In the genomic region with DNA sequence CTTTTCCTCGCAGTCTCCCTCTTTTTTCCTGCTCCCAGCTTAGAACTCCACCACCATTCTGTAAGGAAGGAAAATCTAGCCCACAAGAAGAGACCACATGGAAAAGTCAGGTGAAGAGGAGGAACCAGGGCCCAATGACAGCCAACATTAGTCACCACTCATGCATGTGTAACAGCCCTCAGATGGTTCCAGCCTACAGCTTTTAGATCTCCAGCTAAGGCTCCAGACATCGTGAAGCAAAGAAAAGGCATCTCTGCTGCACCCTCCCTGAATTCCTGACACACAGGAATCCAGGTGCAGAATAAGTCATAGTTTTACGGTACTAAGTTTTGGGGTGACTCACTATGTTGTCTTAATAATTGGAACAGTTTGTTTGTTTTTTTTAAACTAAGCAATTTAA, we compare ENCODE assay signal across 20 cellular contexts. TPM values are rescaled to one million over a fixed set of nuclear protein-coding genes. Genes with fewer than 3 reads are reported as not detected.
DNase-seq lines count a peak whose midpoint lies in the region; ATAC-seq, FAIRE-seq and TF ChIP-seq lines count a peak whose summit lies in the region.
"Had no signal": no experiment of that assay in that cellular context is flagged by ENCODE, and none has a peak within 500 bp of the region (broad histone marks: within the 10 kb centered on the region; RNA-seq: fewer than 3 reads in every experiment).

No MANE protein-coding gene starts in this region.

- H3K4me3 ChIP-seq in epithelial cell of proximal tubule (ENCODE audit: low read depth, low read length): no peak overlapping the region
- H3K4me3 ChIP-seq: SJSA1 had no signal

- H3K36me3 Mint-ChIP-seq in T-helper 17 cell (ENCODE audit: low read depth): no peaks in the 10 kb centered on the region
- H3K36me3 Mint-ChIP-seq: activated naive CD8-positive, alpha-beta T cell; naive B cell had no signal

- no peak overlapping the region for H3K4me3 Mint-ChIP-seq in T-helper 17 cell
- H3K4me3 Mint-ChIP-seq: activated CD4-positive, alpha-beta T cell treated with anti-CD3 and anti-CD28 coated beads, Interleukin-2, amount 10 ng/mL, durations not matched to agents 7 days and 5 days; activated naive CD8-positive, alpha-beta T cell; naive B cell had no signal

- ATAC-seq in GM18520 (IDR thresholded peaks at IDR 0.05; ENCODE audit: unreplicated experiment) (no peak), T-helper 17 cell (no peak)

- H3K4me1 Mint-ChIP-seq in T-helper 17 cell: no peaks in the 10 kb centered on the region
- H3K4me1 Mint-ChIP-seq: activated CD4-positive, alpha-beta T cell treated with anti-CD3 and anti-CD28 coated beads, Interleukin-2, amount 10 ng/mL, durations not matched to agents 7 days and 5 days; naive B cell had no signal

- DNase-seq in EL (peak; percentile 62), RCC 7860 (ENCODE audit: low spot score) (peak; percentile 95), epithelial cell of proximal tubule (ENCODE audit: low read depth) (peak; percentile 98), occipital lobe (lab: John Stamatoyannopoulos, UW) (peak; percentile 21), NK-92 (lab: John Stamatoyannopoulos, UW; ENCODE audit: unreplicated experiment) (no peak), T-helper 17 cell (no peak)
- no peak for DNase-seq in stimulated activated CD8-positive, alpha-beta memory T cell treated with anti-CD3 and anti-CD28 coated beads, Interleukin-4, amount 100 ng/mL, for 48 hours
- DNase-seq: activated CD4-positive, alpha-beta T cell treated with anti-CD3 and anti-CD28 coated beads, Interleukin-2, amount 10 ng/mL, durations not matched to agents 7 days and 5 days; activated T-cell treated with anti-CD3 and anti-CD28 coated beads, Interleukin-2, amount 50 U/mL, for 1 hour; glutamatergic neuron; left cardiac atrium; MV-4-11; naive B cell; NK-92 treated with Interleukin-12 subunit alpha and Interleukin-12 subunit beta, amount 100 ng/mL, for 24 hours had no signal

- H3K9me3 ChIP-seq in T-helper 17 cell (ENCODE audit: control insufficient read depth, low read length, poor library complexity, severe bottlenecking): no peaks in the 10 kb centered on the region

- FAIRE-seq in RCC 7860 (lab: Jason Lieb, UNC): peak; percentile 98
- FAIRE-seq: D721Med, endometrium had no signal

- no peak overlapping the region for H3K27ac Mint-ChIP-seq in T-helper 17 cell
- H3K27ac Mint-ChIP-seq: activated CD4-positive, alpha-beta T cell treated with anti-CD3 and anti-CD28 coated beads, Interleukin-2, amount 10 ng/mL, durations not matched to agents 7 days and 5 days; activated naive CD8-positive, alpha-beta T cell; naive B cell; progenitor cell of endocrine pancreas had no signal

- TF ChIP-seq CTCF in epithelial cell of proximal tubule (conservative IDR thresholded peaks at IDR 0.05; ENCODE audit: low read depth, low read length): no peak

- peaks cover 11% of the 10 kb centered on the region for H3K27me3 Mint-ChIP-seq in T-helper 17 cell
- H3K27me3 Mint-ChIP-seq: progenitor cell of endocrine pancreas had no signal

RNA-seq across cellular contexts. Expression of gene DCDC2, which starts 25.6 kb away (rescaled TPM):
- 112 and 142 TPM in 2 replicates for total RNA-seq in epithelial cell of proximal tubule
- 2.0 TPM for total RNA-seq in occipital lobe
- total RNA-seq in T-helper 17 cell: under 1 TPM in 1 of 2 donors, not detected in 1; 0.15 TPM
- total RNA-seq: activated CD4-positive, alpha-beta T cell treated with anti-CD3 and anti-CD28 coated beads, Interleukin-2, amount 10 ng/mL, durations not matched to agents 7 days and 5 days had no signal

Comparison
In these comparisons a context has a peak if more than half of its experiments do, and no peak if none do; other contexts are left out.
1. DNase-seq: peak in EL (single experiment), RCC 7860 (single experiment), epithelial cell of proximal tubule (single experiment) and occipital lobe (single experiment); none in NK-92 (single experiment), stimulated activated CD8-positive, alpha-beta memory T cell treated with anti-CD3 and anti-CD28 coated beads, Interleukin-4, amount 100 ng/mL, for 48 hours (single experiment) and T-helper 17 cell (0 of 3).
2. RNA of gene DCDC2, which starts 25.6 kb away (total RNA-seq): 112 to 142 TPM in epithelial cell of proximal tubule; 2.0 TPM in occipital lobe (single experiment) and 0.15 TPM in T-helper 17 cell; every median in the first group is over 10 times any median in the second.